ENCODE assay signal across 8 cellular contexts in genomic region chr15:80404057-80404718, GRCh38. TPM values are rescaled to one million over a fixed set of nuclear protein-coding genes. Genes with fewer than 3 reads are reported as not detected.
DNase-seq lines count a peak whose midpoint lies in the region; TF ChIP-seq lines count a peak whose summit lies in the region.

ARNT2 (plus strand) TSS chr15:80404382; CDS start chr15:80404516, 134 bp downstream.

- DNase-seq in AG20443 (ENCODE audit: low spot score): peak; percentile 69
- no peak for DNase-seq in ascending aorta (ENCODE audit: low spot score in 2 of 2)
- DNase-seq in stimulated activated naive CD4-positive, alpha-beta T cell (lab: John Stamatoyannopoulos, UW): no peak
- DNase-seq in NCI-H1048 (lab: John Stamatoyannopoulos, UW): no peak
- no peak for DNase-seq in SJCRH30

- H3K36me3 ChIP-seq in HUES6 (ENCODE audit: control insufficient read depth, insufficient read depth, low read length) (no peaks in the 10 kb centered on the region), ascending aorta (no peaks in the 10 kb centered on the region), SJCRH30 (no peaks in the 10 kb centered on the region)

- H3K27ac ChIP-seq in HUES6 (ENCODE audit: low read depth, low read length): peak within 1 kb of the TSS; percentile 32; the same call in 1 of the 2 replicates
- H3K27ac ChIP-seq in ascending aorta: peak within 1 kb of the TSS; percentile 27 to 44
- H3K27ac ChIP-seq in skin epidermis: peak within 1 kb of the TSS in 3 of 21 experiments; percentile 2 to 68 (median 11)
- no peak within 1 kb of the TSS for H3K27ac ChIP-seq in SJCRH30

- H3K27me3 ChIP-seq in HUES6 (ENCODE audit: control insufficient read depth, insufficient read depth, low read length) (peaks cover 52% of the 10 kb centered on the region), ascending aorta (no peaks in the 10 kb centered on the region), SJCRH30 (no peaks in the 10 kb centered on the region)

- H3K9me3 ChIP-seq in HUES6 (ENCODE audit: control insufficient read depth, insufficient read depth, low read depth, low read length): no peaks in the 10 kb centered on the region
- no peaks in the 10 kb centered on the region for H3K9me3 ChIP-seq in ascending aorta
- no peaks in the 10 kb centered on the region for H3K9me3 ChIP-seq in SJCRH30 (replicated peaks)

- no peaks in the 10 kb centered on the region for H3K4me1 ChIP-seq in HUES6 (ENCODE audit: control insufficient read depth, insufficient read depth, low read length)
- H3K4me1 ChIP-seq in ascending aorta: peaks cover 0 to 3% of the 10 kb centered on the region in 2 donors
- no peaks in the 10 kb centered on the region for H3K4me1 ChIP-seq in SJCRH30

- intact Hi-C loops in ascending aorta (cut with DNase I): no loop called here

- peak within 1 kb of the TSS; percentile 78 for H3K9ac ChIP-seq in HUES6 (ENCODE audit: low read length)

- no peak for TF ChIP-seq CTCF in ascending aorta (IDR thresholded peaks at IDR 0.05)

- H3K4me3 ChIP-seq in HUES6 (ENCODE audit: low read depth, low read length): peak within 1 kb of the TSS; percentile 71
- H3K4me3 ChIP-seq in ascending aorta: peak within 1 kb of the TSS; percentile 64 to 70
- peak within 1 kb of the TSS; percentile 55 for H3K4me3 ChIP-seq in iPS-11a (ENCODE audit: low read depth, low read length)
- H3K4me3 ChIP-seq in skin epidermis: peak within 1 kb of the TSS; percentile 16 to 47 (median 18)
- no peak within 1 kb of the TSS for H3K4me3 ChIP-seq in SJCRH30

RNA-seq across cellular contexts. Expression of gene ARNT2, which starts in this region (rescaled TPM):
- total RNA-seq in ascending aorta: 6.4 TPM
- 2.2 and 2.5 TPM in 2 replicates for total RNA-seq in SJCRH30 (2014; rRNA removed; shearing (Covaris generic))
